ENCODE assay signal across 19 cellular contexts in genomic region chr11:70306586-70307033, GRCh38. TPM values are rescaled to one million over a fixed set of nuclear protein-coding genes. Genes with fewer than 3 reads are reported as not detected.
DNase-seq lines count a peak whose midpoint lies in the region; TF ChIP-seq lines count a peak whose summit lies in the region.
"Had no signal": no experiment of that assay in that cellular context is flagged by ENCODE, and none has a peak within 500 bp of the region (broad histone marks: within the 10 kb centered on the region; RNA-seq: fewer than 3 reads in every experiment).

No MANE protein-coding gene starts in this region.

- peaks cover 37% of the 10 kb centered on the region for H3K4me1 ChIP-seq in osteoblast (ENCODE audit: insufficient read depth, low read length)

- H3K4me2 ChIP-seq in osteoblast (ENCODE audit: insufficient read depth, low read length), result peak overlapping the region; percentile 58

- peak overlapping the region; percentile 58 for H3K27ac Mint-ChIP-seq in chondrocyte (ENCODE audit: unreplicated experiment)
- no peak overlapping the region for H3K27ac Mint-ChIP-seq in activated naive CD4-positive, alpha-beta T cell treated with anti-CD3 and anti-CD28 coated beads, Interleukin-2, amount 10 ng/mL, durations not matched to agents 7 days and 5 days
- H3K27ac Mint-ChIP-seq: activated CD4-positive, alpha-beta T cell treated with anti-CD3 and anti-CD28 coated beads for 36 hours; T-helper 2 cell treated with Interferon-gamma antibody and Interleukin-4, amounts not matched to agents 5 μg/mL and 100 μg/mL, for 36 hours had no signal

- TF ChIP-seq CTCF in chondrocyte (IDR thresholded peaks at IDR 0.05), result no peak
- TF ChIP-seq CTCF in osteoblast (IDR thresholded peaks at IDR 0.05; ENCODE audit: extremely low read depth, low read depth, low read length), result no peak

- H3K9me3 ChIP-seq in osteoblast (ENCODE audit: low read depth, low read length), result no peaks in the 10 kb centered on the region
- H3K9me3 ChIP-seq: thyroid gland had no signal

- H3K79me2 ChIP-seq in osteoblast (ENCODE audit: insufficient read depth, low read length), result peaks cover 83% of the 10 kb centered on the region

- H3K36me3 Mint-ChIP-seq in chondrocyte (ENCODE audit: low read depth), result peaks cover 4% of the 10 kb centered on the region
- H3K36me3 Mint-ChIP-seq in activated naive CD4-positive, alpha-beta T cell treated with anti-CD3 and anti-CD28 coated beads, Interleukin-2, amount 10 ng/mL, durations not matched to agents 7 days and 5 days, result peaks cover 11% of the 10 kb centered on the region

- DNase-seq in HPDE6-E6E7 (ENCODE audit: extremely low spot score), result peak; percentile 10
- peak; percentile 12 for DNase-seq in NCI-H774 (lab: John Stamatoyannopoulos, UW)
- no peak for DNase-seq in chondrocyte (ENCODE audit: low spot score)
- DNase-seq in osteoblast (ENCODE audit: insufficient read length, low spot score, missing footprints), result no peak
- no peak for DNase-seq in activated naive CD4-positive, alpha-beta T cell treated with anti-CD3 and anti-CD28 coated beads, Interleukin-2, amount 10 ng/mL, durations not matched to agents 7 days and 5 days
- no peak for DNase-seq in AG08395 (ENCODE audit: low spot score)
- DNase-seq in NAMALWA (ENCODE audit: low spot score), result no peak
- DNase-seq in DMS153 (lab: John Stamatoyannopoulos, UW), result no peak
- DNase-seq: activated CD4-positive, alpha-beta T cell treated with anti-CD3 and anti-CD28 coated beads for 36 hours; activated CD8-positive, alpha-beta memory T cell treated with anti-CD3 and anti-CD28 coated beads, Interleukin-2, amount 50 U/mL, for 48 hours; activated gamma-delta T cell treated with Interleukin-2 at 50 U/mL for 16 hours; hypothalamus; nucleus accumbens; SHP77; stimulated activated CD4-positive, alpha-beta T cell treated with anti-CD3 and anti-CD28 coated beads, Interleukin-4, amount 100 ng/mL, for 1 hour; thyroid gland had no signal

- H4K20me1 ChIP-seq in osteoblast (ENCODE audit: insufficient read depth, low read length), result peaks cover 24% of the 10 kb centered on the region

- H3K36me3 ChIP-seq in osteoblast (ENCODE audit: insufficient read depth, low read length), result no peaks in the 10 kb centered on the region

- H3K4me1 Mint-ChIP-seq in chondrocyte (ENCODE audit: low read depth), result peaks cover 49% of the 10 kb centered on the region
- H3K4me1 Mint-ChIP-seq in activated naive CD4-positive, alpha-beta T cell treated with anti-CD3 and anti-CD28 coated beads, Interleukin-2, amount 10 ng/mL, durations not matched to agents 7 days and 5 days, result no peaks in the 10 kb centered on the region

- H3K4me3 Mint-ChIP-seq in chondrocyte (ENCODE audit: unreplicated experiment), result no peak overlapping the region
- H3K4me3 Mint-ChIP-seq in activated naive CD4-positive, alpha-beta T cell treated with anti-CD3 and anti-CD28 coated beads, Interleukin-2, amount 10 ng/mL, durations not matched to agents 7 days and 5 days, result no peak overlapping the region
- H3K4me3 Mint-ChIP-seq: activated CD4-positive, alpha-beta T cell treated with anti-CD3 and anti-CD28 coated beads for 36 hours; T-helper 2 cell treated with Interferon-gamma antibody and Interleukin-4, amounts not matched to agents 5 μg/mL and 100 μg/mL, for 36 hours had no signal

- H3K9me3 Mint-ChIP-seq in chondrocyte (ENCODE audit: low read depth), result no peaks in the 10 kb centered on the region
- H3K9me3 Mint-ChIP-seq in activated naive CD4-positive, alpha-beta T cell treated with anti-CD3 and anti-CD28 coated beads, Interleukin-2, amount 10 ng/mL, durations not matched to agents 7 days and 5 days, result no peaks in the 10 kb centered on the region
- H3K9me3 Mint-ChIP-seq: T-helper 2 cell treated with Interferon-gamma antibody and Interleukin-4, amounts not matched to agents 5 μg/mL and 100 μg/mL, for 36 hours had no signal

- no peaks in the 10 kb centered on the region for H3K27me3 Mint-ChIP-seq in chondrocyte (ENCODE audit: low read depth)
- H3K27me3 Mint-ChIP-seq in activated naive CD4-positive, alpha-beta T cell treated with anti-CD3 and anti-CD28 coated beads, Interleukin-2, amount 10 ng/mL, durations not matched to agents 7 days and 5 days, result no peaks in the 10 kb centered on the region
- H3K27me3 Mint-ChIP-seq: activated CD4-positive, alpha-beta T cell treated with anti-CD3 and anti-CD28 coated beads for 36 hours had no signal

- H3K27me3 ChIP-seq in osteoblast (ENCODE audit: insufficient read depth, low read length), result no peaks in the 10 kb centered on the region
- H3K27me3 ChIP-seq: dorsolateral prefrontal cortex, thyroid gland had no signal

- H3K27ac ChIP-seq in osteoblast (ENCODE audit: low read depth, low read length), result peak overlapping the region; percentile 53
- H3K27ac ChIP-seq: GM23248, thyroid gland had no signal

- H2AFZ ChIP-seq in osteoblast (ENCODE audit: low read length), result no peak overlapping the region
- H2AFZ ChIP-seq: GM23248 had no signal

- CTCF ChIA-PET in activated naive CD4-positive, alpha-beta T cell treated with anti-CD3 and anti-CD28 coated beads, Interleukin-2, amount 10 ng/mL, durations not matched to agents 7 days and 5 days (lab: Charles Lee), result no interaction called here

- H3K4me3 ChIP-seq in osteoblast (ENCODE audit: insufficient read depth, low read length), result no peak overlapping the region
- H3K4me3 ChIP-seq: dorsolateral prefrontal cortex, GM23248, thyroid gland had no signal

RNA-seq across cellular contexts. Expression of gene PPFIA1, which starts 36.1 kb away (rescaled TPM):
- 60.2 to 63.5 TPM (median 62.6 TPM) in 3 replicates for total RNA-seq in chondrocyte
- total RNA-seq in osteoblast, result 93.7 and 110 TPM in 2 replicates

Comparison
In these comparisons a context has a peak if more than half of its experiments do, and no peak if none do; other contexts are left out.
1. DNase-seq: peak in HPDE6-E6E7 (single experiment) and NCI-H774 (single experiment); none in chondrocyte (single experiment), osteoblast (single experiment), activated naive CD4-positive, alpha-beta T cell treated with anti-CD3 and anti-CD28 coated beads, Interleukin-2, amount 10 ng/mL, durations not matched to agents 7 days and 5 days (single experiment), AG08395 (single experiment), NAMALWA (single experiment) and DMS153 (single experiment).